In the genomic region with DNA sequence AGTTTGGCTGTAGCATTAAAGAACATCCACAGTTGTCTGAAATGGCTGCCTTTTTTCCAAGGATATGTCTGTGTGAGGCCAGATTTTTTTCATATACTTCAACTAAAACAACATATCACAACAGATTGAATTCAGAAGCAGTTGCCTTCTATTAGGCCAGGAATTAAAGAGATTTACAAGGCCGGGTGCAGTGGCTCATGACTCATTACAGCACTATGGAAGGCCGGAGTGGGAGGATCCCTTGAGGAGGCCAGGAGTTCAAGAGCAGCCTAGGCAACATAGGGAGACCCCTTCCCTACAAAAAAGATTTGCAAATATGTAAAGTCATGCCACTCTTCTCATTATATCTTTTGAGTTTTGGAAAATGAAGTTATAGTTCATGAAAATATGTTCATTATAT, we compare ENCODE assay signal across 18 cellular contexts.
"Had no signal": no experiment of that assay in that cellular context is flagged by ENCODE, and none has a peak within 500 bp of the region (broad histone marks: within the 10 kb centered on the region; RNA-seq: fewer than 3 reads in every experiment).

No MANE protein-coding gene starts in this region.

- DNase-seq: activated CD4-positive, alpha-beta T cell treated with anti-CD3 and anti-CD28 coated beads, Interleukin-2, amount 10 ng/mL, durations not matched to agents 24 days and 14 days; activated CD8-positive, alpha-beta memory T cell treated with anti-CD3 and anti-CD28 coated beads, Interleukin-2, amount 50 U/mL, for 4 hours; activated CD8-positive, alpha-beta T cell treated with anti-CD3 and anti-CD28 coated beads for 36 hours; activated effector memory CD4-positive, alpha-beta T cell treated with anti-CD3 and anti-CD28 coated beads, Interleukin-2, amount 50 U/mL, for 16 hours; activated naive CD4-positive, alpha-beta T cell treated with anti-CD3 and anti-CD28 coated beads, Interleukin-2, amount 50 U/mL, for 16 hours; activated T-cell treated with anti-CD3 and anti-CD28 coated beads, Interleukin-2, amount 50 U/mL, for 48 hours; erythroblast; left cardiac atrium; nephron progenitor cell; nucleus accumbens; spleen; stimulated activated CD4-positive, alpha-beta T cell treated with anti-CD3 and anti-CD28 coated beads, Interleukin-4, amount 100 ng/mL, for 4 hours; T-helper 9 cell; upper lobe of right lung had no signal

- H3K27ac ChIP-seq: ascending aorta, coronary artery, spleen, upper lobe of right lung had no signal

- H3K27me3 ChIP-seq: ascending aorta, spleen, upper lobe of right lung had no signal

- ATAC-seq: activated CD8-positive, alpha-beta T cell treated with anti-CD3 and anti-CD28 coated beads for 36 hours; left cardiac atrium; stimulated activated memory B cell treated with anti-CD40 and anti-IgM and Interleukin-4, amounts not matched to agents 10 μg/mL and 1 μg/mL and 100 μg/mL, for 72 hours; upper lobe of right lung had no signal

- H3K4me1 ChIP-seq: ascending aorta, spleen, upper lobe of right lung had no signal

- H3K4me3 ChIP-seq: ascending aorta, coronary artery, lung, spleen, upper lobe of right lung had no signal

- H3K9me3 ChIP-seq: ascending aorta, spleen, upper lobe of right lung had no signal
